ENCODE assay signal across 8 cellular contexts in the genomic region with DNA sequence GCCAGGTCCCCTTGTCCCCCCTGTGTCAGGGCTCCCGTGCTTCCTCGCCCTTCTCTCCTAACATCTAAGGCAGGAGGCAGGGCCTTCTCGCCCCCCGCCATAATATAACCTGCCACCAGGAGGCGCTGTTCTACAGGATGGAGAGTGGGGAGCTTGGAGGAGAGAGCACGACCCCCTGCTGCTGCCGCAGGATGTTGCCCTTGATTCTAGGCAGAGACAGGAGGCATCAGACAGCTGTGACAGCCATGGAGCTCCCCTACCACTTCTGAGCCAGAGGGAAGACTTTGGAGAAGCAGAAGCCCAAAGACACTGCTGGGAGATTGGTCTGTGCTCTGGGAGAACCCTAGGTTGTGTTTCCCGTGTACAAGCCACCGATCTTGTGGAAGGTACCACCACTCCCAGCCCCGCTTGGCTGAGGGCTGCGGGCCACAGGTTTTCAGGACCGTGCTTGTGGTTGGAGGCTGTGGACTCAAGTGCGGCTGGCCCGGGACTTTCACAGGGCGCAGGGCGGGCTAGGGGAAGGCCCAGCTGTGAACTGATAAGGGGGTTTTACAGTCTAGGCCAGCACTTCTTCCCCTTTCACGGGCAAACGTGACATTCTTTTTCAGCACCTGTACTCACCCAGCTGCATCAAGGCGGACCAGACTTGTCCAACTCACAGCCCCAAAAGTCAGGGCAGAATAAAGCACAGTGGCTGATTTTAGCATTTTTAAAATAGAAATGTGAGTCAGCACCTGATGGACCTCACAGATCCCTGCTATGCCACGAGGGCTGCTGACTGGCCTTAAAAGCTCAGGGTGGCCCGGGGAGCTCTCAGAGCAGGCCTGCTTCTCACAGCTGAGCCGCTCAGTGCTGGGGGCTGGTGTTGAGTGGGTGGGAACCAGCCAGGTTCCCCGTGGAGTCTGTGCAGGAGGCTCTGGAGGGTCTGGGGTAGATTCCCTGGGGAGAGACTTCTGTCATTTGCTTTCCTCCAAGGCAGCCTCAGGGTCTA. TPM values are rescaled to one million over a fixed set of nuclear protein-coding genes. Genes with fewer than 3 reads are reported as not detected.
A peak's percentile ranks its signal among the peaks of the same experiment; 100 is the strongest.
DNase-seq lines count a peak whose midpoint lies in the region; ATAC-seq and TF ChIP-seq lines count a peak whose summit lies in the region.

No MANE protein-coding gene starts in this region.

- peak overlapping the region; percentile 84 for H3K27ac Mint-ChIP-seq in activated T-helper 2 cell treated with anti-CD3 and anti-CD28 coated beads, Interferon-gamma antibody, Interleukin-2, Interleukin-4, amounts not matched to agents 10 μg/mL and 5 μg/mL and 100 μg/mL, durations not matched to agents 14 hours and 24 hours and 36 hours
- no peak overlapping the region for H3K27ac Mint-ChIP-seq in glutamatergic neuron (ENCODE audit: unreplicated experiment)

- H3K9ac ChIP-seq in HUES6 (ENCODE audit: low read length), result peak overlapping the region; percentile 20

- intact Hi-C loops in activated T-helper 2 cell treated with anti-CD3 and anti-CD28 coated beads, Interferon-gamma antibody, Interleukin-2, Interleukin-4, amounts not matched to agents 10 μg/mL and 5 μg/mL and 100 μg/mL, durations not matched to agents 14 hours and 24 hours and 36 hours (cut with micrococcal nuclease), result loop anchor here (1.0 to 5.0 kb wide), 6 partner anchors 42 to 138 kb away; no protein-coding TSS in a partner anchor
- intact Hi-C loops in psoas muscle (cut with DNase I) (no loop called here), aorta (cut with DNase I) (no loop called here)

- CTCF ChIA-PET in RWPE1 (lab: Yijun Ruan, JAX), result interaction anchor here (0.6 to 0.8 kb wide), 2 partner anchors 8 to 44 kb away, joined by 3 read pairs; no protein-coding TSS in a partner anchor

- H3K4me1 ChIP-seq in HUES6 (ENCODE audit: control insufficient read depth, insufficient read depth, low read length), result peaks cover 13% of the 10 kb centered on the region
- H3K4me1 ChIP-seq in psoas muscle, result no peaks in the 10 kb centered on the region
- no peaks in the 10 kb centered on the region for H3K4me1 ChIP-seq in aorta (ENCODE audit: control insufficient read depth in 1 of 2, insufficient read depth in 2 of 2, low read length in 2 of 2)

- H3K27me3 Mint-ChIP-seq in activated T-helper 2 cell treated with anti-CD3 and anti-CD28 coated beads, Interferon-gamma antibody, Interleukin-2, Interleukin-4, amounts not matched to agents 10 μg/mL and 5 μg/mL and 100 μg/mL, durations not matched to agents 14 hours and 24 hours and 36 hours (ENCODE audit: low read depth), result no peaks in the 10 kb centered on the region
- H3K27me3 Mint-ChIP-seq in glutamatergic neuron (ENCODE audit: unreplicated experiment), result no peaks in the 10 kb centered on the region

- 52 to 60% (median 58%) methylated on average over 22 to 23 of the region's 23 CpGs for WGBS in psoas muscle, 3 donors
- WGBS in aorta, 2 donors, result 52 to 55% methylated on average over 23 of the region's 23 CpGs

- no peaks in the 10 kb centered on the region for H3K27me3 ChIP-seq in HUES6 (ENCODE audit: control insufficient read depth, insufficient read depth, low read length)
- H3K27me3 ChIP-seq in psoas muscle (ENCODE audit: insufficient read depth in 3 of 3, low read length in 2 of 3), result no peaks in the 10 kb centered on the region
- no peaks in the 10 kb centered on the region for H3K27me3 ChIP-seq in aorta (ENCODE audit: control insufficient read depth in 1 of 2, insufficient read depth in 2 of 2, low read length in 1 of 2)

- H3K4me1 Mint-ChIP-seq in activated T-helper 2 cell treated with anti-CD3 and anti-CD28 coated beads, Interferon-gamma antibody, Interleukin-2, Interleukin-4, amounts not matched to agents 10 μg/mL and 5 μg/mL and 100 μg/mL, durations not matched to agents 14 hours and 24 hours and 36 hours (ENCODE audit: low read depth), result peaks cover 31% of the 10 kb centered on the region
- H3K4me1 Mint-ChIP-seq in glutamatergic neuron (ENCODE audit: low read depth, unreplicated experiment), result no peaks in the 10 kb centered on the region

- H3K9me3 Mint-ChIP-seq in activated T-helper 2 cell treated with anti-CD3 and anti-CD28 coated beads, Interferon-gamma antibody, Interleukin-2, Interleukin-4, amounts not matched to agents 10 μg/mL and 5 μg/mL and 100 μg/mL, durations not matched to agents 14 hours and 24 hours and 36 hours, result no peaks in the 10 kb centered on the region
- H3K9me3 Mint-ChIP-seq in glutamatergic neuron (ENCODE audit: unreplicated experiment), result peaks cover 3% of the 10 kb centered on the region

- DNase-seq in EL, result peak; percentile 61
- peak; percentile 20 for DNase-seq in RWPE1 (ENCODE audit: low spot score)
- DNase-seq in activated T-helper 2 cell treated with anti-CD3 and anti-CD28 coated beads, Interferon-gamma antibody, Interleukin-2, Interleukin-4, amounts not matched to agents 10 μg/mL and 5 μg/mL and 100 μg/mL, durations not matched to agents 14 hours and 24 hours and 36 hours (ENCODE audit: low spot score), result peak; percentile 69
- peak; percentile 92 for DNase-seq in glutamatergic neuron
- peak; percentile 48 to 75 for DNase-seq in psoas muscle
- peak; percentile 70 to 84 for DNase-seq in aorta

- POLR2A ChIA-PET in RWPE1 (lab: Yijun Ruan, JAX; ENCODE audit: low non-redundant PET), result no interaction called here

- TF ChIP-seq CTCF in RWPE1 (conservative IDR thresholded peaks at IDR 0.05; ENCODE audit: low read depth), result no peak; the same call in 1 of the 2 replicates
- TF ChIP-seq CTCF in glutamatergic neuron (IDR thresholded peaks at IDR 0.05; ENCODE audit: partially characterized antibody, unreplicated experiment), result peak; percentile 96
- peak; percentile 55 for TF ChIP-seq CTCF in psoas muscle (IDR thresholded peaks at IDR 0.05)

- H3K4me3 Mint-ChIP-seq in activated T-helper 2 cell treated with anti-CD3 and anti-CD28 coated beads, Interferon-gamma antibody, Interleukin-2, Interleukin-4, amounts not matched to agents 10 μg/mL and 5 μg/mL and 100 μg/mL, durations not matched to agents 14 hours and 24 hours and 36 hours (ENCODE audit: low read depth), result peak overlapping the region; percentile 13
- no peak overlapping the region for H3K4me3 Mint-ChIP-seq in glutamatergic neuron (ENCODE audit: unreplicated experiment)

- ATAC-seq in GM21576 (IDR thresholded peaks at IDR 0.05; ENCODE audit: unreplicated experiment), result peak; percentile 90
- ATAC-seq in psoas muscle, result peak in 3 of 4 donors; percentile 33 to 60 (median 35)
- peak; percentile 68 for ATAC-seq in aorta (ENCODE audit: low FRiP score)

- H3K36me3 Mint-ChIP-seq in activated T-helper 2 cell treated with anti-CD3 and anti-CD28 coated beads, Interferon-gamma antibody, Interleukin-2, Interleukin-4, amounts not matched to agents 10 μg/mL and 5 μg/mL and 100 μg/mL, durations not matched to agents 14 hours and 24 hours and 36 hours (ENCODE audit: low read depth), result no peaks in the 10 kb centered on the region
- no peaks in the 10 kb centered on the region for H3K36me3 Mint-ChIP-seq in glutamatergic neuron (ENCODE audit: unreplicated experiment)

- H3K4me3 ChIP-seq in HUES6 (ENCODE audit: low read depth, low read length), result no peak overlapping the region
- no peak overlapping the region for H3K4me3 ChIP-seq in psoas muscle
- no peak overlapping the region for H3K4me3 ChIP-seq in aorta (ENCODE audit: low read length in 2 of 2)

- no peaks in the 10 kb centered on the region for H3K9me3 ChIP-seq in HUES6 (ENCODE audit: control insufficient read depth, insufficient read depth, low read depth, low read length)
- H3K9me3 ChIP-seq in psoas muscle, result no peaks in the 10 kb centered on the region
- H3K9me3 ChIP-seq in aorta (ENCODE audit: control insufficient read depth, low read length), result no peaks in the 10 kb centered on the region

- H3K27ac ChIP-seq in HUES6 (ENCODE audit: low read depth, low read length) (no peak overlapping the region), RWPE1 (no peak overlapping the region), psoas muscle (no peak overlapping the region), aorta (ENCODE audit: low read depth in 1 of 2, low read length in 2 of 2) (no peak overlapping the region)

- H3K36me3 ChIP-seq in HUES6 (ENCODE audit: control insufficient read depth, insufficient read depth, low read length), result no peaks in the 10 kb centered on the region
- no peaks in the 10 kb centered on the region for H3K36me3 ChIP-seq in psoas muscle (ENCODE audit: insufficient read depth in 1 of 2, low read depth in 1 of 2)
- H3K36me3 ChIP-seq in aorta (ENCODE audit: control insufficient read depth in 1 of 2, insufficient read depth in 2 of 2, low read length in 1 of 2), result no peaks in the 10 kb centered on the region

RNA-seq across cellular contexts. Expression of a gene that starts 2.6 kb away (rescaled TPM):
- total RNA-seq in activated T-helper 2 cell treated with anti-CD3 and anti-CD28 coated beads, Interferon-gamma antibody, Interleukin-2, Interleukin-4, amounts not matched to agents 10 μg/mL and 5 μg/mL and 100 μg/mL, durations not matched to agents 14 hours and 24 hours and 36 hours, result 6.3 and 6.7 TPM in 2 replicates
- not detected for total RNA-seq in glutamatergic neuron (ENCODE audit: unreplicated experiment)
- under 1 TPM in 3 of 4 donors, not detected in 1; 0.07 to 0.46 (median 0.13) TPM for total RNA-seq in psoas muscle
- polyA plus RNA-seq in psoas muscle, result under 1 TPM in 2 of 3 donors, not detected in 1; 0.03 to 0.06 TPM
- total RNA-seq in aorta, result 1 to 10 TPM in 1 of 2 donors, under 1 TPM in 1; 0.75 to 1.0 TPM
- under 1 TPM in 1 of 2 donors, not detected in 1; 0.15 TPM for polyA plus RNA-seq in aorta

RNA-seq across cellular contexts. Expression of a gene that starts 53.8 kb away (rescaled TPM):
- 0.64 and 0.74 TPM in 2 replicates for total RNA-seq in activated T-helper 2 cell treated with anti-CD3 and anti-CD28 coated beads, Interferon-gamma antibody, Interleukin-2, Interleukin-4, amounts not matched to agents 10 μg/mL and 5 μg/mL and 100 μg/mL, durations not matched to agents 14 hours and 24 hours and 36 hours
- total RNA-seq in glutamatergic neuron (ENCODE audit: unreplicated experiment), result not detected
- not detected for total RNA-seq in psoas muscle
- polyA plus RNA-seq in psoas muscle, result not detected
- under 1 TPM in 1 of 2 donors, not detected in 1; 0.15 TPM for total RNA-seq in aorta
- not detected for polyA plus RNA-seq in aorta

Comparison
In these comparisons a context has a peak if more than half of its experiments do, and no peak if none do; other contexts are left out.
1. DNase-seq: peak in every context shown above with its lines; median percentile 92 in glutamatergic neuron; 77 in aorta; 69 in activated T-helper 2 cell treated with anti-CD3 and anti-CD28 coated beads, Interferon-gamma antibody, Interleukin-2, Interleukin-4, amounts not matched to agents 10 μg/mL and 5 μg/mL and 100 μg/mL, durations not matched to agents 14 hours and 24 hours and 36 hours; 62 in psoas muscle; 61 in EL; 20 in RWPE1.
2. ATAC-seq: peak in every context shown above with its lines; median percentile 90 in GM21576; 68 in aorta; 35 in psoas muscle.